In genomic region chr5:16737173-16737572, GRCh38 we compare ENCODE assay signal across 14 cellular contexts.
DNase-seq lines count a peak whose midpoint lies in the region; ATAC-seq and TF ChIP-seq lines count a peak whose summit lies in the region.
"Had no signal": no experiment of that assay in that cellular context is flagged by ENCODE, and none has a peak within 500 bp of the region (broad histone marks: within the 10 kb centered on the region; RNA-seq: fewer than 3 reads in every experiment).

No MANE protein-coding gene starts in this region.

- in situ Hi-C loops in HAP-1 (cut with MboI; ENCODE audit: low sequenced_read_pairs) = no loop called here

- TF ChIP-seq CTCF in VCaP (conservative IDR thresholded peaks at IDR 0.05) = no peak

- no peaks in the 10 kb centered on the region for H3K9me3 ChIP-seq in HAP-1
- no peaks in the 10 kb centered on the region for H3K9me3 ChIP-seq in iPS-15b (ENCODE audit: control insufficient read depth, insufficient read depth, low read length)
- H3K9me3 ChIP-seq in aorta (ENCODE audit: control insufficient read depth, low read length) = no peaks in the 10 kb centered on the region

- H3K36me3 Mint-ChIP-seq in stimulated activated effector memory CD8-positive, alpha-beta T cell treated with anti-CD3 and anti-CD28 coated beads, Interleukin-12 subunit alpha, Interleukin-12 subunit beta, amount 100 ng/mL, for 72 hours = no peaks in the 10 kb centered on the region
- H3K36me3 Mint-ChIP-seq: activated naive CD4-positive, alpha-beta T cell treated with anti-CD3 and anti-CD28 coated beads, Interleukin-2, amount 50 U/mL, for 24 hours; CD8-positive, alpha-beta memory T cell; stimulated activated memory B cell treated with anti-CD40 and anti-IgM and Interleukin-4, amounts not matched to agents 10 μg/mL and 1 μg/mL and 100 μg/mL, for 72 hours had no signal

- peak; percentile 39 for ATAC-seq in stimulated activated effector memory CD8-positive, alpha-beta T cell treated with anti-CD3 and anti-CD28 coated beads, Interleukin-12 subunit alpha, Interleukin-12 subunit beta, amount 100 ng/mL, for 72 hours
- no peak for ATAC-seq in aorta (ENCODE audit: low FRiP score)
- ATAC-seq: Panc1; stimulated activated memory B cell treated with anti-CD40 and anti-IgM and Interleukin-4, amounts not matched to agents 10 μg/mL and 1 μg/mL and 100 μg/mL, for 72 hours had no signal

- DNase-seq in HAP-1 (ENCODE audit: low spot score in 2 of 2) = peak in 1 of 2 experiments; percentile 63
- DNase-seq in stimulated activated effector memory CD8-positive, alpha-beta T cell treated with anti-CD3 and anti-CD28 coated beads, Interleukin-12 subunit alpha, Interleukin-12 subunit beta, amount 100 ng/mL, for 72 hours (ENCODE audit: low spot score in 2 of 2) = no peak
- DNase-seq in aorta = no peak
- no peak for DNase-seq in EL
- no peak for DNase-seq in iPS-NIHi11 (ENCODE audit: low spot score)
- DNase-seq: CD8-positive, alpha-beta memory T cell; foreskin fibroblast had no signal

- H3K27ac Mint-ChIP-seq in stimulated activated effector memory CD8-positive, alpha-beta T cell treated with anti-CD3 and anti-CD28 coated beads, Interleukin-12 subunit alpha, Interleukin-12 subunit beta, amount 100 ng/mL, for 72 hours = no peak overlapping the region
- H3K27ac Mint-ChIP-seq: activated naive CD4-positive, alpha-beta T cell treated with anti-CD3 and anti-CD28 coated beads, Interleukin-2, amount 50 U/mL, for 24 hours; CD8-positive, alpha-beta memory T cell; dendritic cell treated with granulocyte-macrophage colony-stimulating factor and Interleukin-4, amounts not matched to agents 40 ng/mL and 50 ng/mL, for 4 days; stimulated activated memory B cell treated with anti-CD40 and anti-IgM and Interleukin-4, amounts not matched to agents 10 μg/mL and 1 μg/mL and 100 μg/mL, for 72 hours had no signal

- H3K4me1 ChIP-seq in HAP-1 (peaks cover 50% of the 10 kb centered on the region), iPS-15b (ENCODE audit: control insufficient read depth, insufficient read depth, low read length) (peaks cover 25% of the 10 kb centered on the region), aorta (ENCODE audit: control insufficient read depth in 1 of 2, insufficient read depth in 2 of 2, low read length in 2 of 2) (no peaks in the 10 kb centered on the region)

- H3K4me1 Mint-ChIP-seq in stimulated activated effector memory CD8-positive, alpha-beta T cell treated with anti-CD3 and anti-CD28 coated beads, Interleukin-12 subunit alpha, Interleukin-12 subunit beta, amount 100 ng/mL, for 72 hours = no peaks in the 10 kb centered on the region
- H3K4me1 Mint-ChIP-seq: activated naive CD4-positive, alpha-beta T cell treated with anti-CD3 and anti-CD28 coated beads, Interleukin-2, amount 50 U/mL, for 24 hours; CD8-positive, alpha-beta memory T cell; stimulated activated memory B cell treated with anti-CD40 and anti-IgM and Interleukin-4, amounts not matched to agents 10 μg/mL and 1 μg/mL and 100 μg/mL, for 72 hours had no signal

- 27 to 46% methylated on average over 3 of the region's 3 CpGs for WGBS in aorta, 2 donors

- intact Hi-C loops in aorta (cut with DNase I) = no loop called here

- H3K9me3 Mint-ChIP-seq in stimulated activated effector memory CD8-positive, alpha-beta T cell treated with anti-CD3 and anti-CD28 coated beads, Interleukin-12 subunit alpha, Interleukin-12 subunit beta, amount 100 ng/mL, for 72 hours = no peaks in the 10 kb centered on the region
- H3K9me3 Mint-ChIP-seq: activated naive CD4-positive, alpha-beta T cell treated with anti-CD3 and anti-CD28 coated beads, Interleukin-2, amount 50 U/mL, for 24 hours; dendritic cell treated with granulocyte-macrophage colony-stimulating factor and Interleukin-4, amounts not matched to agents 40 ng/mL and 50 ng/mL, for 4 days; stimulated activated memory B cell treated with anti-CD40 and anti-IgM and Interleukin-4, amounts not matched to agents 10 μg/mL and 1 μg/mL and 100 μg/mL, for 72 hours had no signal

- peak overlapping the region; percentile 82 for H3K9ac ChIP-seq in iPS-15b (ENCODE audit: low read depth, low read length)
- H3K9ac ChIP-seq: parathyroid adenoma had no signal

- peak overlapping the region; percentile 87 for H3K27ac ChIP-seq in VCaP
- H3K27ac ChIP-seq in aorta (ENCODE audit: low read depth in 1 of 2, low read length in 2 of 2) = no peak overlapping the region
- H3K27ac ChIP-seq: parathyroid adenoma had no signal

- H3K36me3 ChIP-seq in HAP-1 (replicated peaks) = peaks cover 37% of the 10 kb centered on the region
- H3K36me3 ChIP-seq in iPS-15b (ENCODE audit: control insufficient read depth, insufficient read depth, low read length) = no peaks in the 10 kb centered on the region
- H3K36me3 ChIP-seq in aorta (ENCODE audit: control insufficient read depth in 1 of 2, insufficient read depth in 2 of 2, low read length in 1 of 2) = no peaks in the 10 kb centered on the region

- no peaks in the 10 kb centered on the region for H3K27me3 ChIP-seq in HAP-1 (ENCODE audit: low read depth)
- no peaks in the 10 kb centered on the region for H3K27me3 ChIP-seq in iPS-15b (ENCODE audit: control insufficient read depth, insufficient read depth, low read length)
- H3K27me3 ChIP-seq in aorta (ENCODE audit: control insufficient read depth in 1 of 2, insufficient read depth in 2 of 2, low read length in 1 of 2) = no peaks in the 10 kb centered on the region

- no peak overlapping the region for H3K4me3 Mint-ChIP-seq in stimulated activated effector memory CD8-positive, alpha-beta T cell treated with anti-CD3 and anti-CD28 coated beads, Interleukin-12 subunit alpha, Interleukin-12 subunit beta, amount 100 ng/mL, for 72 hours
- H3K4me3 Mint-ChIP-seq: activated naive CD4-positive, alpha-beta T cell treated with anti-CD3 and anti-CD28 coated beads, Interleukin-2, amount 50 U/mL, for 24 hours; CD8-positive, alpha-beta memory T cell; dendritic cell treated with granulocyte-macrophage colony-stimulating factor and Interleukin-4, amounts not matched to agents 40 ng/mL and 50 ng/mL, for 4 days; stimulated activated memory B cell treated with anti-CD40 and anti-IgM and Interleukin-4, amounts not matched to agents 10 μg/mL and 1 μg/mL and 100 μg/mL, for 72 hours had no signal

- H3K4me3 ChIP-seq in HAP-1 (peak overlapping the region; percentile 54), iPS-15b (ENCODE audit: low read depth, low read length) (peak overlapping the region; percentile 70), aorta (ENCODE audit: low read length in 2 of 2) (no peak overlapping the region)

Comparison
In these comparisons a context has a peak if more than half of its experiments do, and no peak if none do; other contexts are left out.
1. H3K4me3 ChIP-seq: peak in HAP-1 (single experiment) and iPS-15b (single experiment); none in aorta (0 of 2).